ENCODE assay signal across 8 cellular contexts in genomic region chr12:14952295-14952995, GRCh38. TPM values are rescaled to one million over a fixed set of nuclear protein-coding genes. Genes with fewer than 3 reads are reported as not detected.
DNase-seq lines count a peak whose midpoint lies in the region; ATAC-seq and TF ChIP-seq lines count a peak whose summit lies in the region.

No MANE protein-coding gene starts in this region.

- H3K18ac ChIP-seq in trophoblast cell (ENCODE audit: low read length) = no peak overlapping the region

- peak overlapping the region; percentile 44 for H2BK12ac ChIP-seq in trophoblast cell (ENCODE audit: low read length)

- POLR2A ChIA-PET in HEK293T (lab: Yijun Ruan, JAX) = no interaction called here

- H3K36me3 ChIP-seq in DOHH2 (ENCODE audit: control insufficient read depth, low read length) = peaks cover 95% of the 10 kb centered on the region
- H3K36me3 ChIP-seq in fibroblast of lung (ENCODE audit: control insufficient read depth, insufficient read depth, low read length) = no peaks in the 10 kb centered on the region
- H3K36me3 ChIP-seq in trophoblast cell (ENCODE audit: control insufficient read depth in 1 of 2, insufficient read depth in 2 of 2, low read length in 2 of 2) = no peaks in the 10 kb centered on the region

- H3K27me3 ChIP-seq in DOHH2 (ENCODE audit: control insufficient read depth, low read length) = no peaks in the 10 kb centered on the region
- H3K27me3 ChIP-seq in fibroblast of lung (ENCODE audit: control insufficient read depth, insufficient read depth, low read length) = no peaks in the 10 kb centered on the region
- H3K27me3 ChIP-seq in trophoblast cell (ENCODE audit: insufficient read depth, low read length) = no peaks in the 10 kb centered on the region

- H3K4me3 Mint-ChIP-seq in T-helper 17 cell = peak overlapping the region; percentile 94

- H3K4me2 ChIP-seq in DOHH2 (ENCODE audit: low read length) = peak overlapping the region; percentile 98
- peak overlapping the region; percentile 2 for H3K4me2 ChIP-seq in fibroblast of lung (ENCODE audit: extremely low read depth, insufficient read depth, low read length)
- no peak overlapping the region for H3K4me2 ChIP-seq in trophoblast cell (ENCODE audit: low read length)

- no peak overlapping the region for H3K4ac ChIP-seq in trophoblast cell (ENCODE audit: low read depth, low read length)

- peak overlapping the region; percentile 10 for H2BK5ac ChIP-seq in trophoblast cell (ENCODE audit: low read depth, low read length, poor library complexity)

- CTCF ChIA-PET in HEK293T (lab: Yijun Ruan, JAX) = no interaction called here

- H3K4me1 ChIP-seq in DOHH2 (ENCODE audit: control insufficient read depth, low read length) = peaks cover 100% of the 10 kb centered on the region
- H3K4me1 ChIP-seq in fibroblast of lung (ENCODE audit: control insufficient read depth, extremely low read depth, insufficient read depth, low read length) = peaks cover 11% of the 10 kb centered on the region
- peaks cover 11 to 25% of the 10 kb centered on the region in 2 experiments for H3K4me1 ChIP-seq in trophoblast cell (ENCODE audit: control insufficient read depth in 1 of 2, insufficient read depth in 2 of 2, low read length in 2 of 2)

- H3K27me3 Mint-ChIP-seq in T-helper 17 cell = no peaks in the 10 kb centered on the region

- H3K36me3 Mint-ChIP-seq in T-helper 17 cell (ENCODE audit: low read depth) = peaks cover 30% of the 10 kb centered on the region

- H3K79me2 ChIP-seq in DOHH2 (ENCODE audit: control insufficient read depth, low read length) (peaks cover 95% of the 10 kb centered on the region), fibroblast of lung (ENCODE audit: control insufficient read depth, insufficient read depth, low read length) (no peaks in the 10 kb centered on the region), trophoblast cell (ENCODE audit: control insufficient read depth, insufficient read depth, low read length, poor library complexity) (no peaks in the 10 kb centered on the region)

- no peak overlapping the region for H3K9ac ChIP-seq in fibroblast of lung (ENCODE audit: insufficient read depth, low read length)
- H3K9ac ChIP-seq in trophoblast cell (ENCODE audit: low read length) = no peak overlapping the region

- peak overlapping the region; percentile 26 for H2BK120ac ChIP-seq in trophoblast cell (ENCODE audit: insufficient read depth, low read length, poor library complexity)

- peaks cover 77% of the 10 kb centered on the region for H3F3A ChIP-seq in DOHH2 (ENCODE audit: control insufficient read depth, insufficient read depth)

- H3K4me3 ChIP-seq in DOHH2 (ENCODE audit: low read length) = peak overlapping the region; percentile 60
- H3K4me3 ChIP-seq in fibroblast of lung (replicated peaks in 1 of 4; ENCODE audit: control extremely low read depth in 1 of 4, insufficient read depth in 1 of 4, low read depth in 3 of 4, low read length in 4 of 4) = no peak overlapping the region
- no peak overlapping the region for H3K4me3 ChIP-seq in trophoblast cell (ENCODE audit: low read depth, low read length)

- H4K12ac ChIP-seq in trophoblast cell (ENCODE audit: low read depth, low read length) = no peak overlapping the region

- H4K91ac ChIP-seq in trophoblast cell (ENCODE audit: low read depth, low read length) = no peak overlapping the region

- H3K9me2 ChIP-seq in DOHH2 (replicated peaks; ENCODE audit: control insufficient read depth, low read length) = no peaks in the 10 kb centered on the region

- H2AFZ ChIP-seq in fibroblast of lung (ENCODE audit: low read length) (no peak overlapping the region), trophoblast cell (ENCODE audit: insufficient read depth, low read length, poor library complexity) (no peak overlapping the region)

- H4K8ac ChIP-seq in trophoblast cell (ENCODE audit: low read depth, low read length) = no peak overlapping the region

- H3K79me1 ChIP-seq in trophoblast cell (ENCODE audit: low read length) = peaks cover 30% of the 10 kb centered on the region

- H2AK5ac ChIP-seq in trophoblast cell (ENCODE audit: low read length) = no peak overlapping the region

- no peak for TF ChIP-seq CTCF in DOHH2 (IDR thresholded peaks at IDR 0.05; ENCODE audit: low read depth, low read length, poor library complexity, severe bottlenecking)
- no peak for TF ChIP-seq CTCF in fibroblast of lung (conservative IDR thresholded peaks at IDR 0.05 in 1 of 2, IDR thresholded peaks at IDR 0.05 in 1 of 2; ENCODE audit: low read depth in 1 of 2, low read length in 2 of 2)

- H4K20me1 ChIP-seq in DOHH2 (ENCODE audit: control insufficient read depth, insufficient read depth, low read depth, low read length) (peaks cover 4% of the 10 kb centered on the region; the same call in 1 of the 2 replicates), fibroblast of lung (ENCODE audit: control insufficient read depth, extremely low read depth, insufficient read depth, low read length) (no peaks in the 10 kb centered on the region)

- no peaks in the 10 kb centered on the region for H3K9me3 ChIP-seq in DOHH2 (ENCODE audit: control insufficient read depth, insufficient read depth, low read length)
- no peaks in the 10 kb centered on the region for H3K9me3 ChIP-seq in T-helper 17 cell (ENCODE audit: control insufficient read depth, low read length, poor library complexity, severe bottlenecking)
- no peaks in the 10 kb centered on the region for H3K9me3 ChIP-seq in fibroblast of lung (ENCODE audit: control insufficient read depth, insufficient read depth, low read depth, low read length)
- H3K9me3 ChIP-seq in trophoblast cell (ENCODE audit: insufficient read depth, low read depth, low read length) = no peaks in the 10 kb centered on the region

- peak overlapping the region; percentile 100 for H3K27ac Mint-ChIP-seq in T-helper 17 cell

- ATAC-seq in GM19455 (IDR thresholded peaks at IDR 0.05; ENCODE audit: unreplicated experiment) (peak; percentile 51), HG03521 (IDR thresholded peaks at IDR 0.05; ENCODE audit: unreplicated experiment) (peak; percentile 58), T-helper 17 cell (peak; percentile 75)

- H3K14ac ChIP-seq in trophoblast cell (ENCODE audit: low read length) = peak overlapping the region; percentile 10

- H3K27ac ChIP-seq in DOHH2 (ENCODE audit: low read depth, low read length) (peak overlapping the region; percentile 94), fibroblast of lung (ENCODE audit: insufficient read depth, low read length) (peak overlapping the region; percentile 82), trophoblast cell (ENCODE audit: low read depth, low read length) (no peak overlapping the region)

- no peak for DNase-seq in T-helper 17 cell
- peak; percentile 93 to 97 for DNase-seq in fibroblast of lung (ENCODE audit: low read depth in 2 of 2)
- DNase-seq in trophoblast cell = peak; percentile 84 to 96
- DNase-seq in NCI-H1436 treated with DMSO at 0.1 percent for 48 hours (lab: John Stamatoyannopoulos, UW) = no peak
- DNase-seq in HEK293T (ENCODE audit: extremely low spot score) = no peak

- H3K23ac ChIP-seq in trophoblast cell (ENCODE audit: low read length) = no peak overlapping the region

- WGBS in trophoblast cell (ENCODE audit: extremely low coverage, insufficient coverage, insufficient read length) = no CpG with 5 or more reads among the region's 8 CpGs

- H3K4me1 Mint-ChIP-seq in T-helper 17 cell = peaks cover 74% of the 10 kb centered on the region

TF ChIP-seq in HEK293T, 16 proteins besides CTCF, POLR2A, EP300 and RAD21:
- TF ChIP-seq CTBP1 (IDR thresholded peaks at IDR 0.05; ENCODE audit: borderline replicate concordance) (no peak), ZNF384 (IDR thresholded peaks at IDR 0.05) (no peak), TARDBP (IDR thresholded peaks at IDR 0.05) (no peak), FOXK2 (IDR thresholded peaks at IDR 0.05) (no peak), BHLHE40 (IDR thresholded peaks at IDR 0.05; ENCODE audit: borderline replicate concordance) (no peak), HDGF (IDR thresholded peaks at IDR 0.05; ENCODE audit: borderline replicate concordance) (no peak), SUZ12 (IDR thresholded peaks at IDR 0.05) (no peak)

RNA-seq across cellular contexts. Expression of gene ARHGDIB, which starts 9.0 kb away (rescaled TPM):
- total RNA-seq in T-helper 17 cell (100 to 1,000 TPM; 895 to 936 TPM), fibroblast of lung (5.9 and 8.3 TPM in 2 replicates)
- polyA plus RNA-seq in fibroblast of lung = 40.3 and 43.7 TPM in 2 replicates
- 18.2 and 27.1 TPM in 2 replicates for polyA plus RNA-seq in fibroblast of lung (2012)
- 14.9 and 20.5 TPM in 2 replicates for polyA minus RNA-seq in fibroblast of lung (ENCODE audit: low replicate concordance)
- polyA plus RNA-seq in trophoblast cell (2013) = 144 and 156 TPM in 2 replicates

RNA-seq across cellular contexts. Expression of gene ERP27, which starts 14.1 kb away (rescaled TPM):
- 10 to 100 TPM in 1 of 2 donors, 1 to 10 TPM in 1; 9.9 to 14.9 TPM for total RNA-seq in T-helper 17 cell
- 0.17 TPM in 1 of 2 replicates, not detected in the other for total RNA-seq in fibroblast of lung
- 0.10 TPM in 1 of 2 replicates, not detected in the other for polyA plus RNA-seq in fibroblast of lung
- polyA plus RNA-seq in fibroblast of lung (2012) = not detected in 2 replicates
- not detected in 2 replicates for polyA minus RNA-seq in fibroblast of lung (ENCODE audit: low replicate concordance)
- 42.0 and 49.0 TPM in 2 replicates for polyA plus RNA-seq in trophoblast cell (2013)

RNA-seq across cellular contexts. Expression of gene PDE6H, which starts 20.4 kb away (rescaled TPM):
- total RNA-seq in T-helper 17 cell (not detected), fibroblast of lung (not detected in 2 replicates)
- polyA plus RNA-seq in fibroblast of lung = not detected in 2 replicates
- polyA plus RNA-seq in fibroblast of lung (2012) = not detected in 2 replicates
- not detected in 2 replicates for polyA minus RNA-seq in fibroblast of lung (ENCODE audit: low replicate concordance)
- polyA plus RNA-seq in trophoblast cell (2013) = not detected in 2 replicates

Comparison
In these comparisons a context has a peak if more than half of its experiments do, and no peak if none do; other contexts are left out.
1. DNase-seq: peak in fibroblast of lung (2 of 2) and trophoblast cell (2 of 2); none in T-helper 17 cell (0 of 3), NCI-H1436 treated with DMSO at 0.1 percent for 48 hours (single experiment) and HEK293T (single experiment).
2. RNA of gene ARHGDIB, which starts 9.0 kb away (total RNA-seq): 895 to 936 TPM in T-helper 17 cell; 5.9 to 8.3 TPM in fibroblast of lung; every median in the first group is over 10 times any median in the second.
3. Peak in every context shown above with its lines, with median percentiles within 50 percentile points of each other: ATAC-seq.